8 cellular contexts compared by ENCODE assay signal in genomic region chr16:76246587-76246986, GRCh38. TPM values are rescaled to one million over a fixed set of nuclear protein-coding genes. Genes with fewer than 3 reads are reported as not detected.
"Had no signal": no experiment of that assay in that cellular context is flagged by ENCODE, and none has a peak within 500 bp of the region (broad histone marks: within the 10 kb centered on the region; RNA-seq: fewer than 3 reads in every experiment).

No MANE protein-coding gene starts in this region.

- H3K27ac ChIP-seq: HL-60, KMS-11 had no signal

- H3K4me2 ChIP-seq: KMS-11 had no signal

- ATAC-seq: K562 had no signal

- FAIRE-seq: HTR-8/SVneo, K562 had no signal

- H3K4me3 ChIP-seq: K562 had no signal

- H3K9ac ChIP-seq: KMS-11 had no signal

- DNase-seq: KBM-7, KG1 had no signal

RNA-seq across cellular contexts. Expression of gene CNTNAP4, which starts 30.6 kb away (rescaled TPM):
- total RNA-seq: HT-29, K562 had no signal
- polyA plus RNA-seq: IgD-negative memory B cell, K562 had no signal
